In the genomic region with DNA sequence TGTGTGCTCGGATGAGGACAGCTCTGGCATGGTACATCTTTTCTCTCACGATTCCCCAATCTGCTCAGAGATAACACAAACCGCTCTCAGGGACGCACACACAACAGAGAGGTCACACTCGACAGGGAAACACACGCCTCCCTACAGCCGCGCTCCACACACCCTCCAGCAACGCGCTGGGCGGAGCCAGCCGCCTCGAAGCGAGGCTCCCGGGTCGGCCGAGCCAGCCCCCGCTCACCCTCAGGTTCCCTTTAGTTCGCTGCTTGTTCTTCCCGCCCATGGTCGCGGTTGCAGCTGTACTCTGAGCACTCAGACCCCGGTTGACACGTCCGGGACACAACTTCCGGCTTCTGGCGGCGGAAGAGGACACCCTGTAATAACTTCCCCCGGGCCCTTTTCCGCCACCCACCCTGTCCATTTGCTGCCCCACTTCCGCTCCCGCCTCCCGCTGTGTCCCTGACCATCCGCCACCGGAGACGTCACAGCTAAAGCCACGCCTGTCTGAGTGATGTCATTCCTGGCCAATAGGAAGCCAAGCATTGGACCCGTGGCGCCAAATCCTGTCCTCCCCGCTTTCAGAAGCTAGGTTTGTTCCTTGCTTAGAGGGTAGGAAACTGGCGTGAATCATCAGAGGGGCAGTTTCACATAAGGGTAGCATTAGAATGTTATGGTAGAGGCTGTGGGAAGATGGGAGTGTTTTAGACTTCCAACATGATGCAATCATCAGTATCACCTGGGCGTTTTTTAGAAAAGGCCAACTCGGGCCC, we compare ENCODE assay signal across 8 cellular contexts.
DNase-seq lines count a peak whose midpoint lies in the region; ATAC-seq and TF ChIP-seq lines count a peak whose summit lies in the region.

A gene with protein sequence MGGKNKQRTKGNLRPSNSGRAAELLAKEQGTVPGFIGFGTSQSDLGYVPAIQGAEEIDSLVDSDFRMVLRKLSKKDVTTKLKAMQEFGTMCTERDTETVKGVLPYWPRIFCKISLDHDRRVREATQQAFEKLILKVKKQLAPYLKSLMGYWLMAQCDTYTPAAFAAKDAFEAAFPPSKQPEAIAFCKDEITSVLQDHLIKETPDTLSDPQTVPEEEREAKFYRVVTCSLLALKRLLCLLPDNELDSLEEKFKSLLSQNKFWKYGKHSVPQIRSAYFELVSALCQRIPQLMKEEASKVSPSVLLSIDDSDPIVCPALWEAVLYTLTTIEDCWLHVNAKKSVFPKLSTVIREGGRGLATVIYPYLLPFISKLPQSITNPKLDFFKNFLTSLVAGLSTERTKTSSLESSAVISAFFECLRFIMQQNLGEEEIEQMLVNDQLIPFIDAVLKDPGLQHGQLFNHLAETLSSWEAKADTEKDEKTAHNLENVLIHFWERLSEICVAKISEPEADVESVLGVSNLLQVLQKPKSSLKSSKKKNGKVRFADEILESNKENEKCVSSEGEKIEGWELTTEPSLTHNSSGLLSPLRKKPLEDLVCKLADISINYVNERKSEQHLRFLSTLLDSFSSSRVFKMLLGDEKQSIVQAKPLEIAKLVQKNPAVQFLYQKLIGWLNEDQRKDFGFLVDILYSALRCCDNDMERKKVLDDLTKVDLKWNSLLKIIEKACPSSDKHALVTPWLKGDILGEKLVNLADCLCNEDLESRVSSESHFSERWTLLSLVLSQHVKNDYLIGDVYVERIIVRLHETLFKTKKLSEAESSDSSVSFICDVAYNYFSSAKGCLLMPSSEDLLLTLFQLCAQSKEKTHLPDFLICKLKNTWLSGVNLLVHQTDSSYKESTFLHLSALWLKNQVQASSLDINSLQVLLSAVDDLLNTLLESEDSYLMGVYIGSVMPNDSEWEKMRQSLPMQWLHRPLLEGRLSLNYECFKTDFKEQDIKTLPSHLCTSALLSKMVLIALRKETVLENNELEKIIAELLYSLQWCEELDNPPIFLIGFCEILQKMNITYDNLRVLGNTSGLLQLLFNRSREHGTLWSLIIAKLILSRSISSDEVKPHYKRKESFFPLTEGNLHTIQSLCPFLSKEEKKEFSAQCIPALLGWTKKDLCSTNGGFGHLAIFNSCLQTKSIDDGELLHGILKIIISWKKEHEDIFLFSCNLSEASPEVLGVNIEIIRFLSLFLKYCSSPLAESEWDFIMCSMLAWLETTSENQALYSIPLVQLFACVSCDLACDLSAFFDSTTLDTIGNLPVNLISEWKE (N-terminal part only) (minus strand): TSS at position 352 of the 767 bp plus-strand sequence. CDS start 72 bp downstream, at position 280.

- peak; percentile 97 for DNase-seq in D341Med (ENCODE audit: low spot score)
- peak; percentile 97 for DNase-seq in HuH-7 (ENCODE audit: low spot score)
- peak; percentile 97 for DNase-seq in activated CD8-positive, alpha-beta memory T cell treated with anti-CD3 and anti-CD28 coated beads, Interleukin-2, amount 50 U/mL, for 48 hours
- DNase-seq in epidermal melanocyte (ENCODE audit: insufficient read length, low spot score) = peak; percentile 99
- peak; percentile 96 for DNase-seq in middle frontal gyrus (ENCODE audit: extremely low spot score, low spot score)
- DNase-seq in stimulated activated CD8-positive, alpha-beta memory T cell treated with anti-CD3 and anti-CD28 coated beads, Interleukin-2, amount 100 ng/mL, for 48 hours (ENCODE audit: low read depth in 2 of 2) = peak; percentile 97 to 99

- peak within 1 kb of the TSS; percentile 81 for H3K9ac ChIP-seq in OCI-LY3 (ENCODE audit: low read length)

- H3K9me3 ChIP-seq in OCI-LY3 (ENCODE audit: insufficient read depth, low read length) = no peaks in the 10 kb centered on the region

- peak; percentile 97 for ATAC-seq in GM21515 (IDR thresholded peaks at IDR 0.05; ENCODE audit: unreplicated experiment)

- no peaks in the 10 kb centered on the region for H3K27me3 ChIP-seq in OCI-LY3 (ENCODE audit: low read depth, low read length)

- no peaks in the 10 kb centered on the region for H4K20me1 ChIP-seq in OCI-LY3 (ENCODE audit: insufficient read depth, low read length)

- H3K27ac ChIP-seq in OCI-LY3 (ENCODE audit: low read length) = peak within 1 kb of the TSS; percentile 69

- no peaks in the 10 kb centered on the region for H3K36me3 ChIP-seq in OCI-LY3 (replicated peaks; ENCODE audit: low read depth, low read length)

- H2AFZ ChIP-seq in OCI-LY3 (ENCODE audit: low read depth, low read length) = peak within 1 kb of the TSS; percentile 78; the same call in 1 of the 2 replicates

- TF ChIP-seq CTCF in OCI-LY3 (IDR thresholded peaks at IDR 0.05; ENCODE audit: low read depth, low read length) = no peak

- peaks cover 41% of the 10 kb centered on the region for H3K79me2 ChIP-seq in OCI-LY3 (ENCODE audit: low read length)

- peak within 1 kb of the TSS; percentile 94 for H3K4me3 ChIP-seq in OCI-LY3 (ENCODE audit: low read length)

- H3K4me2 ChIP-seq in OCI-LY3 (ENCODE audit: low read length) = peak within 1 kb of the TSS; percentile 88

- peaks cover 12% of the 10 kb centered on the region for H3K4me1 ChIP-seq in OCI-LY3 (ENCODE audit: low read length)

Comparison
In these comparisons a context has a peak if more than half of its experiments do, and no peak if none do; other contexts are left out.
1. Peak in every context shown above with its lines: DNase-seq, ATAC-seq, H3K4me3 ChIP-seq and H3K27ac ChIP-seq.